32 cellular contexts compared by ENCODE assay signal in genomic region chr17:12095522-12095921, GRCh38.
"Had no signal": no experiment of that assay in that cellular context is flagged by ENCODE, and none has a peak within 500 bp of the region (broad histone marks: within the 10 kb centered on the region; RNA-seq: fewer than 3 reads in every experiment).

No MANE protein-coding gene starts in this region.

- H3K9me3 ChIP-seq: adrenal gland, body of pancreas, breast epithelium had no signal

- H3K36me3 ChIP-seq: brain microvascular endothelial cell, breast epithelium had no signal

- H3K4me1 ChIP-seq: adrenal gland, body of pancreas, breast epithelium had no signal

- H3K4me3 ChIP-seq: adrenal gland, body of pancreas, breast epithelium had no signal

- H3K27ac ChIP-seq: adrenal gland, body of pancreas, brain microvascular endothelial cell, breast epithelium had no signal

- H3K27me3 ChIP-seq: adrenal gland, body of pancreas, brain microvascular endothelial cell, breast epithelium had no signal

- DNase-seq: activated B cell treated with CpG ODN at 0.5 μM for 24 hours; activated CD4-positive, alpha-beta memory T cell treated with anti-CD3 and anti-CD28 coated beads for 36 hours; activated CD4-positive, alpha-beta T cell treated with anti-CD3 and anti-CD28 coated beads for 4 hours; activated CD4-positive, alpha-beta T cell treated with anti-CD3 and anti-CD28 coated beads, Interleukin-2, amount 10 ng/mL, durations not matched to agents 24 days and 14 days; activated CD4-positive, alpha-beta T cell treated with anti-CD3 and anti-CD28 coated beads, Interleukin-2, amount 50 U/mL, for 1 hour; activated CD4-positive, alpha-beta T cell treated with anti-CD3 and anti-CD28 coated beads, Interleukin-2, amount 50 U/mL, for 4 hours; activated CD4-positive, CD25-positive, alpha-beta regulatory T cell treated with anti-CD3 and anti-CD28 coated beads, Interleukin-2, amount 50 U/mL, for 72 hours; activated CD8-positive, alpha-beta memory T cell treated with anti-CD3 and anti-CD28 coated beads, Interleukin-2, amount 50 U/mL, for 4 hours; activated CD8-positive, alpha-beta T cell treated with anti-CD3 and anti-CD28 coated beads for 36 hours; activated effector memory CD4-positive, alpha-beta T cell treated with anti-CD3 and anti-CD28 coated beads, Interleukin-2, amount 50 U/mL, for 16 hours; activated gamma-delta T cell treated with Interleukin-2 at 50 U/mL for 16 hours; activated naive CD4-positive, alpha-beta T cell; activated naive CD4-positive, alpha-beta T cell treated with anti-CD3 and anti-CD28 coated beads for 36 hours; activated naive CD4-positive, alpha-beta T cell treated with anti-CD3 and anti-CD28 coated beads, Interleukin-2, amount 50 U/mL, for 16 hours; activated naive CD8-positive, alpha-beta T cell treated with anti-CD3 and anti-CD28 coated beads for 36 hours; activated T-cell treated with anti-CD3 and anti-CD28 coated beads for 4 hours; activated T-cell treated with anti-CD3 and anti-CD28 coated beads, Interleukin-2, amount 50 U/mL, for 1 hour; activated T-cell treated with anti-CD3 and anti-CD28 coated beads, Interleukin-2, amount 50 U/mL, for 4 hours; activated T-cell treated with anti-CD3 and anti-CD28 coated beads, Interleukin-2, amount 50 U/mL, for 72 hours; adrenal gland; amniotic stem cell; aorta; body of pancreas; brain microvascular endothelial cell; central memory CD4-positive, alpha-beta T cell; T-helper 2 cell; T-helper 9 cell had no signal

- ATAC-seq: activated CD8-positive, alpha-beta T cell treated with anti-CD3 and anti-CD28 coated beads for 36 hours; activated naive CD4-positive, alpha-beta T cell treated with anti-CD3 and anti-CD28 coated beads, Interleukin-2, amount 50 U/mL, for 72 hours; activated T-cell treated with anti-CD3 and anti-CD28 coated beads, Interleukin-2, amount 50 U/mL, for 4 hours; activated T-cell treated with anti-CD3 and anti-CD28 coated beads, Interleukin-2, amount 50 U/mL, for 72 hours; activated T-helper 17 cell treated with anti-CD3 and anti-CD28 coated beads, Interleukin-2, amount 50 U/mL, for 72 hours; body of pancreas had no signal

- FAIRE-seq: astrocyte, TTC549 had no signal
